2 cellular contexts compared by ENCODE assay signal in the genomic region with DNA sequence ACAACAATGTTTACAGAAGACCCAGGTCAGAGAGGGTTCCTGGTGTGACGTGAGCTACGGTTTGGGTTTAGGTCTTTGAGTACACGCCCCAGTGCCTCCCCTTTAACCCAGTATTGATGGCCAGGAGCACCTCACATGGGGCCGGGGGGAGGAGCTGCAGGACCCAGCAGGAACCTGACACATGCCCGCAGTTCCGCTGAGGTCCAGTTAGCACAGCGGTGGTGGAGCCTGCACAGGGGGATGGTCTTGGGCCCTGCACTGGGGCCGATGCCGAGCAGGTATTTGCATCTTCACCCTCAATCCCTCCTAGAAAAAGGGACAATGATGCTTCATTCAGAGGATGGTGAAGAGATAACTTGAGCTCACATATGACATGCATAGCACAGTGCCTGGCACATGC. TPM values are rescaled to one million over a fixed set of nuclear protein-coding genes. Genes with fewer than 3 reads are reported as not detected.
"Had no signal": no experiment of that assay in that cellular context is flagged by ENCODE, and none has a peak within 500 bp of the region (broad histone marks: within the 10 kb centered on the region; RNA-seq: fewer than 3 reads in every experiment).

No MANE protein-coding gene starts in this region.

RNA-seq across cellular contexts. Expression of gene NUTM2A, which starts 4.0 kb away (rescaled TPM):
- total RNA-seq: GM23338 had no signal
- polyA plus RNA-seq: IgD-negative memory B cell had no signal
